In genomic region chr11:76888989-76889388, GRCh38 we compare ENCODE assay signal across 2 cellular contexts.
TF ChIP-seq lines count a peak whose summit lies in the region.

No MANE protein-coding gene starts in this region.

TF ChIP-seq in K562, 482 proteins besides CTCF, POLR2A, EP300 and RAD21 (continues in another document):
- TF ChIP-seq AFF1 (IDR thresholded peaks at IDR 0.05; ENCODE audit: low read depth in 1 of 2, partially characterized antibody in 2 of 2): no peak
- no peak for TF ChIP-seq ZNF224 (CRISPR knock-in tag; IDR thresholded peaks at IDR 0.05)
- no peak for TF ChIP-seq ZNF583 (CRISPR knock-in tag; IDR thresholded peaks at IDR 0.05)
- peak; percentile 45; the same call in 1 of the 2 replicates for TF ChIP-seq ZEB2 (IDR thresholded peaks at IDR 0.05)
- no peak for TF ChIP-seq PRDM10 (IDR thresholded peaks at IDR 0.05; ENCODE audit: partially characterized antibody)
- TF ChIP-seq E2F6 (IDR thresholded peaks at IDR 0.05; ENCODE audit: borderline replicate concordance in 1 of 2, extremely low read depth in 1 of 2, insufficient read depth in 1 of 2, insufficient read length in 1 of 2, low read depth in 1 of 2, low read length in 1 of 2, poor library complexity in 1 of 2, severe bottlenecking in 1 of 2): no peak
- TF ChIP-seq PREB (CRISPR knock-in tag; IDR thresholded peaks at IDR 0.05): no peak
- no peak for TF ChIP-seq NFXL1 (CRISPR knock-in tag; IDR thresholded peaks at IDR 0.05)
- no peak for TF ChIP-seq KAT8 (IDR thresholded peaks at IDR 0.05; ENCODE audit: low read depth)
- TF ChIP-seq TSC22D4 (tag; IDR thresholded peaks at IDR 0.05): no peak
- TF ChIP-seq CREM (IDR thresholded peaks at IDR 0.05; ENCODE audit: low read depth): 0 out of 2 replicates have a peak, but pooled peaks have one; percentile 22
- TF ChIP-seq GATA2 (CRISPR knock-in tag; IDR thresholded peaks at IDR 0.05): no peak
- TF ChIP-seq DLX4 (CRISPR knock-in tag; IDR thresholded peaks at IDR 0.05): no peak
- TF ChIP-seq VEZF1 (CRISPR knock-in tag; IDR thresholded peaks at IDR 0.05): no peak
- no peak for TF ChIP-seq MTA1 (IDR thresholded peaks at IDR 0.05; ENCODE audit: borderline replicate concordance)

TF ChIP-seq in GM12891, 5 proteins besides CTCF, POLR2A, EP300 and RAD21:
- TF ChIP-seq SPI1 (IDR thresholded peaks at IDR 0.05; ENCODE audit: low read depth, low read length) (no peak), PAX5 (IDR thresholded peaks at IDR 0.05; ENCODE audit: insufficient read depth, low read length, severe bottlenecking) (no peak), POU2F2 (IDR thresholded peaks at IDR 0.05; ENCODE audit: low read depth, low read length) (no peak), POLR2AphosphoS5 (IDR thresholded peaks at IDR 0.05; ENCODE audit: low read depth, low read length) (no peak), TAF1 (IDR thresholded peaks at IDR 0.05; ENCODE audit: low read depth, low read length) (no peak)
TF ChIP-seq in GM12891: peak in this region for 0.
